In genomic region chr6:144304223-144304848, GRCh38 we compare ENCODE assay signal across 13 cellular contexts. TPM values are rescaled to one million over a fixed set of nuclear protein-coding genes. Genes with fewer than 3 reads are reported as not detected.
DNase-seq lines count a peak whose midpoint lies in the region; ATAC-seq and TF ChIP-seq lines count a peak whose summit lies in the region.
"Had no signal": no experiment of that assay in that cellular context is flagged by ENCODE, and none has a peak within 500 bp of the region (broad histone marks: within the 10 kb centered on the region; RNA-seq: fewer than 3 reads in every experiment).

No MANE protein-coding gene starts in this region.

- no peak overlapping the region for H3K4me3 ChIP-seq in Caco-2 (ENCODE audit: low read depth, low read length)
- H3K4me3 ChIP-seq: GM23338 had no signal

- TF ChIP-seq CTCF in Caco-2 (IDR thresholded peaks at IDR 0.05; ENCODE audit: insufficient read depth in 1 of 2, low read depth in 1 of 2, low read length in 1 of 2, severe bottlenecking in 1 of 2, unreplicated experiment in 1 of 2), result no peak

- POLR2A ChIA-PET in activated naive CD8-positive, alpha-beta T cell treated with anti-CD3 and anti-CD28 coated beads, Interleukin-2, amount 10 ng/mL, durations not matched to agents 7 days and 5 days (lab: Charles Lee), result interaction anchor here (2.4 kb wide), 1 partner anchor 18 kb away, joined by 9 read pairs; the partner anchor contains the start of gene UTRN
- POLR2A ChIA-PET in Caco-2 (lab: Charles Lee), result no interaction called here

- H3K27ac Mint-ChIP-seq in activated naive CD8-positive, alpha-beta T cell treated with anti-CD3 and anti-CD28 coated beads, Interleukin-2, amount 10 ng/mL, durations not matched to agents 7 days and 5 days, result peak overlapping the region; percentile 49
- H3K27ac Mint-ChIP-seq in activated naive CD8-positive, alpha-beta T cell treated with anti-CD3 and anti-CD28 coated beads for 36 hours, result no peak overlapping the region
- no peak overlapping the region for H3K27ac Mint-ChIP-seq in Caco-2 (ENCODE audit: unreplicated experiment)
- peak overlapping the region; percentile 21 to 96 for H3K27ac Mint-ChIP-seq in effector memory CD8-positive, alpha-beta T cell
- H3K27ac Mint-ChIP-seq in natural killer cell treated with Interleukin-12 subunit alpha and Interleukin-12 subunit beta and Interleukin-15 and Interleukin-18, amount 100 ng/mL, for 72 hours, result peak overlapping the region; percentile 42 to 58
- H3K27ac Mint-ChIP-seq: GM23338, H9, IgD-negative memory B cell had no signal

- intact Hi-C loops in Caco-2 (cut with micrococcal nuclease; ENCODE audit: unreplicated experiment), result loop anchor here (5.0 kb wide), 1 partner anchor 163 kb away; no protein-coding TSS in a partner anchor

- H3K4me1 ChIP-seq in Caco-2, result peaks cover 63% of the 10 kb centered on the region
- H3K4me1 ChIP-seq: BE2C had no signal

- CTCF ChIA-PET in Caco-2 (lab: Charles Lee), result interaction anchor here (0.5 kb wide), 1 partner anchor 17 kb away, joined by 5 read pairs; no protein-coding TSS in a partner anchor

- ATAC-seq in activated naive CD8-positive, alpha-beta T cell treated with anti-CD3 and anti-CD28 coated beads, Interleukin-2, amount 10 ng/mL, durations not matched to agents 7 days and 5 days (ENCODE audit: low read depth), result no peak
- peak; percentile 58 for ATAC-seq in effector memory CD8-positive, alpha-beta T cell (replicated peaks)
- peak; percentile 65 to 70 for ATAC-seq in natural killer cell treated with Interleukin-12 subunit alpha and Interleukin-12 subunit beta and Interleukin-15 and Interleukin-18, amount 100 ng/mL, for 72 hours
- ATAC-seq: GM23338 had no signal

- peaks cover 30% of the 10 kb centered on the region for H3K36me3 Mint-ChIP-seq in activated naive CD8-positive, alpha-beta T cell treated with anti-CD3 and anti-CD28 coated beads, Interleukin-2, amount 10 ng/mL, durations not matched to agents 7 days and 5 days
- no peaks in the 10 kb centered on the region for H3K36me3 Mint-ChIP-seq in activated naive CD8-positive, alpha-beta T cell treated with anti-CD3 and anti-CD28 coated beads for 36 hours
- H3K36me3 Mint-ChIP-seq in Caco-2 (ENCODE audit: insufficient read depth, unreplicated experiment), result peaks cover 56% of the 10 kb centered on the region
- no peaks in the 10 kb centered on the region for H3K36me3 Mint-ChIP-seq in effector memory CD8-positive, alpha-beta T cell (ENCODE audit: insufficient read depth)
- H3K36me3 Mint-ChIP-seq in natural killer cell treated with Interleukin-12 subunit alpha and Interleukin-12 subunit beta and Interleukin-15 and Interleukin-18, amount 100 ng/mL, for 72 hours, result peaks cover 14% of the 10 kb centered on the region
- H3K36me3 Mint-ChIP-seq: CD4-positive, alpha-beta memory T cell had no signal

- peaks cover 3% of the 10 kb centered on the region for H3K9me3 Mint-ChIP-seq in activated naive CD8-positive, alpha-beta T cell treated with anti-CD3 and anti-CD28 coated beads, Interleukin-2, amount 10 ng/mL, durations not matched to agents 7 days and 5 days
- no peaks in the 10 kb centered on the region for H3K9me3 Mint-ChIP-seq in activated naive CD8-positive, alpha-beta T cell treated with anti-CD3 and anti-CD28 coated beads for 36 hours
- H3K9me3 Mint-ChIP-seq in Caco-2 (ENCODE audit: unreplicated experiment), result no peaks in the 10 kb centered on the region
- H3K9me3 Mint-ChIP-seq in effector memory CD8-positive, alpha-beta T cell, result no peaks in the 10 kb centered on the region
- H3K9me3 Mint-ChIP-seq in natural killer cell treated with Interleukin-12 subunit alpha and Interleukin-12 subunit beta and Interleukin-15 and Interleukin-18, amount 100 ng/mL, for 72 hours, result peaks cover 3% of the 10 kb centered on the region
- H3K9me3 Mint-ChIP-seq: CD4-positive, alpha-beta memory T cell; GM23338; H9; IgD-negative memory B cell had no signal

- no peaks in the 10 kb centered on the region for H3K27me3 ChIP-seq in Caco-2 (replicated peaks; ENCODE audit: control insufficient read depth, insufficient read depth, low read length)

- H3K27me3 Mint-ChIP-seq in activated naive CD8-positive, alpha-beta T cell treated with anti-CD3 and anti-CD28 coated beads, Interleukin-2, amount 10 ng/mL, durations not matched to agents 7 days and 5 days, result no peaks in the 10 kb centered on the region
- peaks cover 9% of the 10 kb centered on the region for H3K27me3 Mint-ChIP-seq in activated naive CD8-positive, alpha-beta T cell treated with anti-CD3 and anti-CD28 coated beads for 36 hours
- H3K27me3 Mint-ChIP-seq in Caco-2 (ENCODE audit: insufficient read depth, unreplicated experiment), result no peaks in the 10 kb centered on the region
- H3K27me3 Mint-ChIP-seq in effector memory CD8-positive, alpha-beta T cell, result no peaks in the 10 kb centered on the region
- no peaks in the 10 kb centered on the region for H3K27me3 Mint-ChIP-seq in natural killer cell treated with Interleukin-12 subunit alpha and Interleukin-12 subunit beta and Interleukin-15 and Interleukin-18, amount 100 ng/mL, for 72 hours
- H3K27me3 Mint-ChIP-seq: CD4-positive, alpha-beta memory T cell had no signal

- no TSS peak for BruUV-seq in Caco-2 (replicated peaks; lab: Mats Ljungman, UMichigan)

- H3K4me3 Mint-ChIP-seq in activated naive CD8-positive, alpha-beta T cell treated with anti-CD3 and anti-CD28 coated beads, Interleukin-2, amount 10 ng/mL, durations not matched to agents 7 days and 5 days, result no peak overlapping the region
- no peak overlapping the region for H3K4me3 Mint-ChIP-seq in activated naive CD8-positive, alpha-beta T cell treated with anti-CD3 and anti-CD28 coated beads for 36 hours
- peak overlapping the region; percentile 15 for H3K4me3 Mint-ChIP-seq in Caco-2 (ENCODE audit: unreplicated experiment)
- H3K4me3 Mint-ChIP-seq in effector memory CD8-positive, alpha-beta T cell, result peak overlapping the region; percentile 22 to 79
- peak overlapping the region; percentile 79 for H3K4me3 Mint-ChIP-seq in natural killer cell treated with Interleukin-12 subunit alpha and Interleukin-12 subunit beta and Interleukin-15 and Interleukin-18, amount 100 ng/mL, for 72 hours
- H3K4me3 Mint-ChIP-seq: GM23338, H9, IgD-negative memory B cell had no signal

- peaks cover 1% of the 10 kb centered on the region; the same call in 1 of the 2 replicates for H3K36me3 ChIP-seq in Caco-2 (ENCODE audit: control insufficient read depth, insufficient read depth, low read length)
- H3K36me3 ChIP-seq: BE2C had no signal

- H3K9me3 ChIP-seq in Caco-2, result no peaks in the 10 kb centered on the region
- H3K9me3 ChIP-seq: BE2C had no signal

- peaks cover 41% of the 10 kb centered on the region for H3K4me1 Mint-ChIP-seq in activated naive CD8-positive, alpha-beta T cell treated with anti-CD3 and anti-CD28 coated beads, Interleukin-2, amount 10 ng/mL, durations not matched to agents 7 days and 5 days
- peaks cover 14% of the 10 kb centered on the region for H3K4me1 Mint-ChIP-seq in activated naive CD8-positive, alpha-beta T cell treated with anti-CD3 and anti-CD28 coated beads for 36 hours
- peaks cover 65% of the 10 kb centered on the region for H3K4me1 Mint-ChIP-seq in Caco-2 (ENCODE audit: low read depth, unreplicated experiment)
- H3K4me1 Mint-ChIP-seq in effector memory CD8-positive, alpha-beta T cell (ENCODE audit: low read depth in 2 of 2), result peaks cover 30 to 36% of the 10 kb centered on the region in 2 donors
- H3K4me1 Mint-ChIP-seq in natural killer cell treated with Interleukin-12 subunit alpha and Interleukin-12 subunit beta and Interleukin-15 and Interleukin-18, amount 100 ng/mL, for 72 hours (ENCODE audit: low read depth in 2 of 2), result peaks cover 47 to 62% of the 10 kb centered on the region in 2 donors

- DNase-seq in activated naive CD8-positive, alpha-beta T cell treated with anti-CD3 and anti-CD28 coated beads, Interleukin-2, amount 10 ng/mL, durations not matched to agents 7 days and 5 days, result no peak
- DNase-seq in activated naive CD8-positive, alpha-beta T cell treated with anti-CD3 and anti-CD28 coated beads for 36 hours, result no peak
- DNase-seq in Caco-2, result no peak
- peak in 1 of 3 experiments; percentile 29 for DNase-seq in effector memory CD8-positive, alpha-beta T cell
- DNase-seq in natural killer cell treated with Interleukin-12 subunit alpha and Interleukin-12 subunit beta and Interleukin-15 and Interleukin-18, amount 100 ng/mL, for 72 hours (ENCODE audit: low spot score), result no peak
- no peak for DNase-seq in NCI-H1092 (lab: John Stamatoyannopoulos, UW)
- DNase-seq in NCI-H2227 treated with DMSO at 0.1 percent for 48 hours (lab: John Stamatoyannopoulos, UW), result no peak
- no peak for DNase-seq in DMS114 treated with DMSO at 0.1 percent for 48 hours (lab: John Stamatoyannopoulos, UW; ENCODE audit: unreplicated experiment)
- DNase-seq: BE2C; CD4-positive, alpha-beta memory T cell; H9 had no signal

RNA-seq across cellular contexts. Expression of gene UTRN, which starts 19.2 kb away (rescaled TPM):
- 100 to 1,000 TPM; 179 to 199 TPM for total RNA-seq in activated naive CD8-positive, alpha-beta T cell treated with anti-CD3 and anti-CD28 coated beads, Interleukin-2, amount 10 ng/mL, durations not matched to agents 7 days and 5 days
- total RNA-seq in activated naive CD8-positive, alpha-beta T cell treated with anti-CD3 and anti-CD28 coated beads for 36 hours, result 10 to 100 TPM; 35.8 to 41.6 TPM
- 216 and 233 TPM in 2 replicates for total RNA-seq in Caco-2 (2022)
- total RNA-seq in natural killer cell treated with Interleukin-12 subunit alpha and Interleukin-12 subunit beta and Interleukin-15 and Interleukin-18, amount 100 ng/mL, for 72 hours, result 100 to 1,000 TPM; 174 to 219 TPM

Comparison
In these comparisons a context has a peak if more than half of its experiments do, and no peak if none do; other contexts are left out.
1. H3K27ac Mint-ChIP-seq: peak in activated naive CD8-positive, alpha-beta T cell treated with anti-CD3 and anti-CD28 coated beads, Interleukin-2, amount 10 ng/mL, durations not matched to agents 7 days and 5 days (single experiment), effector memory CD8-positive, alpha-beta T cell (2 of 2) and natural killer cell treated with Interleukin-12 subunit alpha and Interleukin-12 subunit beta and Interleukin-15 and Interleukin-18, amount 100 ng/mL, for 72 hours (2 of 2); none in activated naive CD8-positive, alpha-beta T cell treated with anti-CD3 and anti-CD28 coated beads for 36 hours (single experiment) and Caco-2 (single experiment).
2. H3K4me3 Mint-ChIP-seq: peak in Caco-2 (single experiment), effector memory CD8-positive, alpha-beta T cell (2 of 2) and natural killer cell treated with Interleukin-12 subunit alpha and Interleukin-12 subunit beta and Interleukin-15 and Interleukin-18, amount 100 ng/mL, for 72 hours (single experiment); none in activated naive CD8-positive, alpha-beta T cell treated with anti-CD3 and anti-CD28 coated beads, Interleukin-2, amount 10 ng/mL, durations not matched to agents 7 days and 5 days (single experiment) and activated naive CD8-positive, alpha-beta T cell treated with anti-CD3 and anti-CD28 coated beads for 36 hours (single experiment).